8 cellular contexts compared by ENCODE assay signal in genomic region chr17:78174332-78174869, GRCh38. TPM values are rescaled to one million over a fixed set of nuclear protein-coding genes. Genes with fewer than 3 reads are reported as not detected.
DNase-seq lines count a peak whose midpoint lies in the region; ATAC-seq, FAIRE-seq and TF ChIP-seq lines count a peak whose summit lies in the region.

No MANE protein-coding gene starts in this region.

- H3K4me1 Mint-ChIP-seq in activated naive CD8-positive, alpha-beta T cell treated with anti-CD3 and anti-CD28 coated beads for 36 hours, result peaks cover 51% of the 10 kb centered on the region

- H3K27ac Mint-ChIP-seq in activated naive CD8-positive, alpha-beta T cell treated with anti-CD3 and anti-CD28 coated beads for 36 hours, result peak overlapping the region; percentile 77

- peak; percentile 63 for TF ChIP-seq CTCF in LNCAP (IDR thresholded peaks at IDR 0.05)

- H3K36me3 Mint-ChIP-seq in activated naive CD8-positive, alpha-beta T cell treated with anti-CD3 and anti-CD28 coated beads for 36 hours, result peaks cover 48% of the 10 kb centered on the region

- peak; percentile 75 for ATAC-seq in left colon
- no peak for ATAC-seq in GM21423 (IDR thresholded peaks at IDR 0.05; ENCODE audit: unreplicated experiment)

- no peaks in the 10 kb centered on the region for H3K9me3 Mint-ChIP-seq in activated naive CD8-positive, alpha-beta T cell treated with anti-CD3 and anti-CD28 coated beads for 36 hours

- H3K27me3 Mint-ChIP-seq in activated naive CD8-positive, alpha-beta T cell treated with anti-CD3 and anti-CD28 coated beads for 36 hours, result no peaks in the 10 kb centered on the region

- intact Hi-C loops in left colon (cut with DNase I, micrococcal nuclease), result loop anchor here in 1 of 2 donors (10.0 kb wide), 1 partner anchor 60 kb away; no protein-coding TSS in a partner anchor

- H3K4me3 Mint-ChIP-seq in activated naive CD8-positive, alpha-beta T cell treated with anti-CD3 and anti-CD28 coated beads for 36 hours, result no peak overlapping the region

- no peak for FAIRE-seq in HTR-8/SVneo (lab: Jason Lieb, UNC)
- FAIRE-seq in urothelium cell line (lab: Jason Lieb, UNC), result no peak

- DNase-seq in activated naive CD8-positive, alpha-beta T cell treated with anti-CD3 and anti-CD28 coated beads for 36 hours, result no peak
- DNase-seq in left colon (peak; percentile 90 to 94), superior temporal gyrus (ENCODE audit: extremely low spot score) (peak; percentile 80), HTR-8/SVneo (ENCODE audit: insufficient read length, low spot score) (no peak), urothelium cell line (ENCODE audit: low spot score) (no peak)
- no peak for DNase-seq in activated T-cell treated with anti-CD3 and anti-CD28 coated beads, Interleukin-2, amount 50 U/mL, for 1 hour

RNA-seq across cellular contexts. Expression of gene SYNGR2, which starts 6.0 kb away (rescaled TPM):
- total RNA-seq in activated naive CD8-positive, alpha-beta T cell treated with anti-CD3 and anti-CD28 coated beads for 36 hours, result 100 to 1,000 TPM; 126 to 127 TPM
- total RNA-seq in left colon, result 100 to 1,000 TPM; 173 to 188 TPM

RNA-seq across cellular contexts. Expression of gene TK1, which starts 12.5 kb away (rescaled TPM):
- 100 to 1,000 TPM; 144 to 150 TPM for total RNA-seq in activated naive CD8-positive, alpha-beta T cell treated with anti-CD3 and anti-CD28 coated beads for 36 hours
- 10 to 100 TPM; 14.8 to 24.9 TPM for total RNA-seq in left colon

RNA-seq across cellular contexts. Expression of gene AFMID, which starts 12.8 kb away (rescaled TPM):
- 10 to 100 TPM; 32.7 to 36.2 TPM for total RNA-seq in activated naive CD8-positive, alpha-beta T cell treated with anti-CD3 and anti-CD28 coated beads for 36 hours
- 10 to 100 TPM; 26.7 to 33.2 TPM for total RNA-seq in left colon

RNA-seq across cellular contexts. Expression of gene C17orf99, which starts 28.2 kb away (rescaled TPM):
- not detected for total RNA-seq in activated naive CD8-positive, alpha-beta T cell treated with anti-CD3 and anti-CD28 coated beads for 36 hours
- total RNA-seq in left colon, result not detected

RNA-seq across cellular contexts. Expression of gene BIRC5, which starts 39.7 kb away (rescaled TPM):
- total RNA-seq in activated naive CD8-positive, alpha-beta T cell treated with anti-CD3 and anti-CD28 coated beads for 36 hours, result 100 to 1,000 TPM in 1 of 2 experiments, 10 to 100 TPM in 1; 92.4 to 102 TPM
- 10 to 100 TPM in 1 of 2 donors, 1 to 10 TPM in 1; 3.4 to 10.1 TPM for total RNA-seq in left colon

Comparison
In these comparisons a context has a peak if more than half of its experiments do, and no peak if none do; other contexts are left out.
1. DNase-seq: peak in left colon (2 of 2) and superior temporal gyrus (single experiment); none in activated naive CD8-positive, alpha-beta T cell treated with anti-CD3 and anti-CD28 coated beads for 36 hours (single experiment), HTR-8/SVneo (single experiment), urothelium cell line (single experiment) and activated T-cell treated with anti-CD3 and anti-CD28 coated beads, Interleukin-2, amount 50 U/mL, for 1 hour (single experiment).
2. RNA of gene TK1, which starts 12.5 kb away (total RNA-seq): 144 to 150 TPM in activated naive CD8-positive, alpha-beta T cell treated with anti-CD3 and anti-CD28 coated beads for 36 hours; 14.8 to 24.9 TPM in left colon; every median in the first group is over 4 times any median in the second.